ENCODE assay signal across 30 cellular contexts in genomic region chr7:105708681-105709080, GRCh38.
"Had no signal": no experiment of that assay in that cellular context is flagged by ENCODE, and none has a peak within 500 bp of the region (broad histone marks: within the 10 kb centered on the region; RNA-seq: fewer than 3 reads in every experiment).

No MANE protein-coding gene starts in this region.

- ATAC-seq: activated CD8-positive, alpha-beta memory T cell treated with anti-CD3 and anti-CD28 coated beads, Interleukin-2, amount 10 ng/mL, durations not matched to agents 7 days and 5 days; activated naive CD4-positive, alpha-beta T cell treated with anti-CD3 and anti-CD28 coated beads, Interleukin-2, amount 50 U/mL, for 72 hours; body of pancreas had no signal

- H3K27me3 ChIP-seq: adrenal gland, body of pancreas, brain microvascular endothelial cell, breast epithelium had no signal

- DNase-seq: activated B cell treated with CpG ODN at 0.5 μM for 24 hours; activated CD4-positive, alpha-beta memory T cell treated with anti-CD3 and anti-CD28 coated beads, Interleukin-2, amount 10 ng/mL, durations not matched to agents 7 days and 5 days; activated CD4-positive, alpha-beta T cell treated with anti-CD3 and anti-CD28 coated beads for 48 hours; activated CD4-positive, alpha-beta T cell treated with anti-CD3 and anti-CD28 coated beads, Interleukin-2, amount 10 ng/mL, durations not matched to agents 7 days and 5 days; activated CD4-positive, alpha-beta T cell treated with anti-CD3 and anti-CD28 coated beads, Interleukin-2, amount 50 U/mL, for 48 hours; activated CD4-positive, CD25-positive, alpha-beta regulatory T cell treated with anti-CD3 and anti-CD28 coated beads, Interleukin-2, amount 50 U/mL, for 72 hours; activated CD8-positive, alpha-beta memory T cell treated with anti-CD3 and anti-CD28 coated beads for 24 hours; activated CD8-positive, alpha-beta memory T cell treated with anti-CD3 and anti-CD28 coated beads, Interleukin-2, amount 10 ng/mL, durations not matched to agents 7 days and 5 days; activated CD8-positive, alpha-beta memory T cell treated with anti-CD3 and anti-CD28 coated beads, Interleukin-2, amount 50 U/mL, for 48 hours; activated CD8-positive, alpha-beta T cell treated with anti-CD3 and anti-CD28 coated beads, Interleukin-2, amount 10 ng/mL, durations not matched to agents 7 days and 5 days; activated effector memory CD4-positive, alpha-beta T cell treated with anti-CD3 and anti-CD28 coated beads, Interleukin-2, amount 50 U/mL, for 16 hours; activated gamma-delta T cell treated with Interleukin-2 at 50 U/mL for 16 hours; activated naive CD4-positive, alpha-beta T cell; activated naive CD4-positive, alpha-beta T cell treated with anti-CD3 and anti-CD28 coated beads for 36 hours; activated naive CD4-positive, alpha-beta T cell treated with anti-CD3 and anti-CD28 coated beads, Interleukin-2, amount 50 U/mL, for 16 hours; activated naive CD8-positive, alpha-beta T cell treated with anti-CD3 and anti-CD28 coated beads for 36 hours; activated T-cell treated with anti-CD3 and anti-CD28 coated beads, Interleukin-2, amount 50 U/mL, for 24 hours; activated T-cell treated with anti-CD3 and anti-CD28 coated beads, Interleukin-2, amount 50 U/mL, for 48 hours; adrenal gland; amniotic stem cell; aorta; body of pancreas; brain microvascular endothelial cell; central memory CD4-positive, alpha-beta T cell; T-helper 2 cell; T-helper 9 cell had no signal

- H3K36me3 ChIP-seq: adrenal gland, brain microvascular endothelial cell, breast epithelium had no signal

- H3K27ac ChIP-seq: adrenal gland, body of pancreas, brain microvascular endothelial cell, breast epithelium, VCaP had no signal

- H3K27me3 Mint-ChIP-seq: activated B cell treated with CpG ODN at 0.5 μM for 24 hours; activated CD4-positive, alpha-beta memory T cell treated with anti-CD3 and anti-CD28 coated beads, Interleukin-2, amount 10 ng/mL, durations not matched to agents 7 days and 5 days; activated CD4-positive, alpha-beta T cell treated with anti-CD3 and anti-CD28 coated beads, Interleukin-2, amount 10 ng/mL, durations not matched to agents 7 days and 5 days; activated CD8-positive, alpha-beta memory T cell treated with anti-CD3 and anti-CD28 coated beads, Interleukin-2, amount 10 ng/mL, durations not matched to agents 7 days and 5 days; activated naive CD8-positive, alpha-beta T cell treated with anti-CD3 and anti-CD28 coated beads for 36 hours; activated T-cell treated with anti-CD3 and anti-CD28 coated beads, Interleukin-2, amount 50 U/mL, for 24 hours; T-cell had no signal

- H3K4me1 ChIP-seq: body of pancreas, breast epithelium had no signal

- H3K4me1 Mint-ChIP-seq: activated B cell treated with CpG ODN at 0.5 μM for 24 hours had no signal

- H3K27ac Mint-ChIP-seq: activated B cell treated with CpG ODN at 0.5 μM for 24 hours; activated CD4-positive, alpha-beta memory T cell treated with anti-CD3 and anti-CD28 coated beads, Interleukin-2, amount 10 ng/mL, durations not matched to agents 7 days and 5 days; activated CD8-positive, alpha-beta memory T cell treated with anti-CD3 and anti-CD28 coated beads, Interleukin-2, amount 10 ng/mL, durations not matched to agents 7 days and 5 days; activated CD8-positive, alpha-beta T cell treated with anti-CD3 and anti-CD28 coated beads, Interleukin-2, amount 10 ng/mL, durations not matched to agents 7 days and 5 days; activated naive CD4-positive, alpha-beta T cell treated with anti-CD3 and anti-CD28 coated beads for 36 hours; activated naive CD8-positive, alpha-beta T cell treated with anti-CD3 and anti-CD28 coated beads for 36 hours had no signal

- H3K4me3 ChIP-seq: adrenal gland, body of pancreas, breast epithelium had no signal

- H3K4me3 Mint-ChIP-seq: activated B cell treated with CpG ODN at 0.5 μM for 24 hours; activated CD4-positive, alpha-beta memory T cell treated with anti-CD3 and anti-CD28 coated beads, Interleukin-2, amount 10 ng/mL, durations not matched to agents 7 days and 5 days; activated CD4-positive, alpha-beta T cell treated with anti-CD3 and anti-CD28 coated beads, Interleukin-2, amount 10 ng/mL, durations not matched to agents 7 days and 5 days; activated CD8-positive, alpha-beta memory T cell treated with anti-CD3 and anti-CD28 coated beads, Interleukin-2, amount 10 ng/mL, durations not matched to agents 7 days and 5 days; activated CD8-positive, alpha-beta T cell treated with anti-CD3 and anti-CD28 coated beads, Interleukin-2, amount 10 ng/mL, durations not matched to agents 7 days and 5 days; activated naive CD4-positive, alpha-beta T cell treated with anti-CD3 and anti-CD28 coated beads for 36 hours; activated naive CD8-positive, alpha-beta T cell treated with anti-CD3 and anti-CD28 coated beads for 36 hours; activated T-cell treated with anti-CD3 and anti-CD28 coated beads, Interleukin-2, amount 50 U/mL, for 24 hours had no signal
